In genomic region chr7:47970750-47971149, GRCh38 we compare ENCODE assay signal across 2 cellular contexts.
TF ChIP-seq lines count a peak whose summit lies in the region.

No MANE protein-coding gene starts in this region.

TF ChIP-seq in SK-N-SH, 30 proteins besides CTCF, POLR2A, EP300 and RAD21 (continued from another document):
- TF ChIP-seq IRF3 (IDR thresholded peaks at IDR 0.05; ENCODE audit: low read depth, low read length) = no peak
- no peak for TF ChIP-seq NRF1 (IDR thresholded peaks at IDR 0.05; ENCODE audit: low read depth, low read length)
- TF ChIP-seq GABPA (IDR thresholded peaks at IDR 0.05; ENCODE audit: low read depth) = no peak
- no peak for TF ChIP-seq MAX (IDR thresholded peaks at IDR 0.05; ENCODE audit: low read depth)
- no peak for TF ChIP-seq MEF2A (IDR thresholded peaks at IDR 0.05; ENCODE audit: borderline replicate concordance, low read depth)
- TF ChIP-seq NFIC (IDR thresholded peaks at IDR 0.05; ENCODE audit: borderline replicate concordance) = no peak
- no peak for TF ChIP-seq MXI1 (IDR thresholded peaks at IDR 0.05; ENCODE audit: low read depth, low read length)
- no peak for TF ChIP-seq POLR2AphosphoS5 (IDR thresholded peaks at IDR 0.05; ENCODE audit: low read depth, low read length)

TF ChIP-seq in SK-N-SH treated with all-trans-retinoic acid at 6 μM for 48 hours, 23 proteins besides CTCF, POLR2A, EP300 and RAD21 (continued from another document):
- TF ChIP-seq ZNF8 (CRISPR knock-in tag; IDR thresholded peaks at IDR 0.05) (no peak), ZFP30 (CRISPR knock-in tag; IDR thresholded peaks at IDR 0.05) (no peak), POU6F1 (CRISPR knock-in tag; IDR thresholded peaks at IDR 0.05; ENCODE audit: borderline replicate concordance, low read depth) (no peak), SNAI2 (CRISPR knock-in tag; IDR thresholded peaks at IDR 0.05) (no peak), ZFP3 (CRISPR knock-in tag; IDR thresholded peaks at IDR 0.05) (no peak), GLIS3 (CRISPR knock-in tag; IDR thresholded peaks at IDR 0.05) (no peak)
